In the genomic region with DNA sequence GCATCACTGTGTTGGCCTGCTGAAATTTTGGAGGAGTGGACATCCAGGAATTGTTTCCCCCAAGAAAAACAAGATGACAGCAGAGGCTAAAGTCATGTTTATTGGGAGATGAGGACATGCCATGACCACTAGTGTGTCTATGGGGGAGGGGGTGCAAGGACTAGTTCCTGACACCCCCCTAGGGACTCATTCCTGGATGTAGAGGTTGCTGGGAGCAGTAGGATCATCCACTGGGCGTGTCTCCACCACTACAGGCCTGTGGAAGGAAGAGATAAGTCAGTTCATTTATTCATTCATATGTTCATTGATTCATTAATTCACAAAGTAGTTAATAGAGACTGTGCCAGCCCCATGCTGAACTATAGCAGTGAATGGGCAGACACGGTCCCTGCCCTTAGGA, we compare ENCODE assay signal across 2 cellular contexts.
TF ChIP-seq lines count a peak whose summit lies in the region.

No MANE protein-coding gene starts in this region.

TF ChIP-seq in WTC11, 78 proteins besides CTCF, POLR2A, EP300 and RAD21:
- TF ChIP-seq SMAD3 (CRISPR knock-in tag; IDR thresholded peaks at IDR 0.05; ENCODE audit: borderline replicate concordance), result no peak
- TF ChIP-seq ZNF121 (CRISPR knock-in tag; IDR thresholded peaks at IDR 0.05), result no peak
- TF ChIP-seq, protein P1, sequence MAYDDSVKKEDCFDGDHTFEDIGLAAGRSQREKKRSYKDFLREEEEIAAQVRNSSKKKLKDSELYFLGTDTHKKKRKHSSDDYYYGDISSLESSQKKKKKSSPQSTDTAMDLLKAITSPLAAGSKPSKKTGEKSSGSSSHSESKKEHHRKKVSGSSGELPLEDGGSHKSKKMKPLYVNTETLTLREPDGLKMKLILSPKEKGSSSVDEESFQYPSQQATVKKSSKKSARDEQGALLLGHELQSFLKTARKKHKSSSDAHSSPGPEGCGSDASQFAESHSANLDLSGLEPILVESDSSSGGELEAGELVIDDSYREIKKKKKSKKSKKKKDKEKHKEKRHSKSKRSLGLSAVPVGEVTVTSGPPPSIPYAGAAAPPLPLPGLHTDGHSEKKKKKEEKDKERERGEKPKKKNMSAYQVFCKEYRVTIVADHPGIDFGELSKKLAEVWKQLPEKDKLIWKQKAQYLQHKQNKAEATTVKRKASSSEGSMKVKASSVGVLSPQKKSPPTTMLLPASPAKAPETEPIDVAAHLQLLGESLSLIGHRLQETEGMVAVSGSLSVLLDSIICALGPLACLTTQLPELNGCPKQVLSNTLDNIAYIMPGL (CRISPR knock-in tag; IDR thresholded peaks at IDR 0.05), result no peak
- TF ChIP-seq TP53 (CRISPR knock-in tag; IDR thresholded peaks at IDR 0.05), result no peak
- no peak for TF ChIP-seq ZNF219 (CRISPR knock-in tag; IDR thresholded peaks at IDR 0.05; ENCODE audit: borderline replicate concordance)
- no peak for TF ChIP-seq TCF7 (CRISPR knock-in tag; IDR thresholded peaks at IDR 0.05; ENCODE audit: low read depth)
- no peak for TF ChIP-seq PRRX2 (CRISPR knock-in tag; IDR thresholded peaks at IDR 0.05)
- no peak for TF ChIP-seq JAZF1 (CRISPR knock-in tag; IDR thresholded peaks at IDR 0.05)
- no peak for TF ChIP-seq FOXP1 (CRISPR knock-in tag; IDR thresholded peaks at IDR 0.05; ENCODE audit: borderline replicate concordance)
- TF ChIP-seq, protein P2, sequence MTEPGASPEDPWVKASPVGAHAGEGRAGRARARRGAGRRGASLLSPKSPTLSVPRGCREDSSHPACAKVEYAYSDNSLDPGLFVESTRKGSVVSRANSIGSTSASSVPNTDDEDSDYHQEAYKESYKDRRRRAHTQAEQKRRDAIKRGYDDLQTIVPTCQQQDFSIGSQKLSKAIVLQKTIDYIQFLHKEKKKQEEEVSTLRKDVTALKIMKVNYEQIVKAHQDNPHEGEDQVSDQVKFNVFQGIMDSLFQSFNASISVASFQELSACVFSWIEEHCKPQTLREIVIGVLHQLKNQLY (CRISPR knock-in tag; IDR thresholded peaks at IDR 0.05), result no peak
- TF ChIP-seq, protein P3, sequence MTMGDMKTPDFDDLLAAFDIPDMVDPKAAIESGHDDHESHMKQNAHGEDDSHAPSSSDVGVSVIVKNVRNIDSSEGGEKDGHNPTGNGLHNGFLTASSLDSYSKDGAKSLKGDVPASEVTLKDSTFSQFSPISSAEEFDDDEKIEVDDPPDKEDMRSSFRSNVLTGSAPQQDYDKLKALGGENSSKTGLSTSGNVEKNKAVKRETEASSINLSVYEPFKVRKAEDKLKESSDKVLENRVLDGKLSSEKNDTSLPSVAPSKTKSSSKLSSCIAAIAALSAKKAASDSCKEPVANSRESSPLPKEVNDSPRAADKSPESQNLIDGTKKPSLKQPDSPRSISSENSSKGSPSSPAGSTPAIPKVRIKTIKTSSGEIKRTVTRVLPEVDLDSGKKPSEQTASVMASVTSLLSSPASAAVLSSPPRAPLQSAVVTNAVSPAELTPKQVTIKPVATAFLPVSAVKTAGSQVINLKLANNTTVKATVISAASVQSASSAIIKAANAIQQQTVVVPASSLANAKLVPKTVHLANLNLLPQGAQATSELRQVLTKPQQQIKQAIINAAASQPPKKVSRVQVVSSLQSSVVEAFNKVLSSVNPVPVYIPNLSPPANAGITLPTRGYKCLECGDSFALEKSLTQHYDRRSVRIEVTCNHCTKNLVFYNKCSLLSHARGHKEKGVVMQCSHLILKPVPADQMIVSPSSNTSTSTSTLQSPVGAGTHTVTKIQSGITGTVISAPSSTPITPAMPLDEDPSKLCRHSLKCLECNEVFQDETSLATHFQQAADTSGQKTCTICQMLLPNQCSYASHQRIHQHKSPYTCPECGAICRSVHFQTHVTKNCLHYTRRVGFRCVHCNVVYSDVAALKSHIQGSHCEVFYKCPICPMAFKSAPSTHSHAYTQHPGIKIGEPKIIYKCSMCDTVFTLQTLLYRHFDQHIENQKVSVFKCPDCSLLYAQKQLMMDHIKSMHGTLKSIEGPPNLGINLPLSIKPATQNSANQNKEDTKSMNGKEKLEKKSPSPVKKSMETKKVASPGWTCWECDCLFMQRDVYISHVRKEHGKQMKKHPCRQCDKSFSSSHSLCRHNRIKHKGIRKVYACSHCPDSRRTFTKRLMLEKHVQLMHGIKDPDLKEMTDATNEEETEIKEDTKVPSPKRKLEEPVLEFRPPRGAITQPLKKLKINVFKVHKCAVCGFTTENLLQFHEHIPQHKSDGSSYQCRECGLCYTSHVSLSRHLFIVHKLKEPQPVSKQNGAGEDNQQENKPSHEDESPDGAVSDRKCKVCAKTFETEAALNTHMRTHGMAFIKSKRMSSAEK (CRISPR knock-in tag; IDR thresholded peaks at IDR 0.05; ENCODE audit: borderline replicate concordance), result no peak
- no peak for TF ChIP-seq ESRRA (CRISPR knock-in tag; IDR thresholded peaks at IDR 0.05; ENCODE audit: borderline replicate concordance)
- TF ChIP-seq, protein P4, sequence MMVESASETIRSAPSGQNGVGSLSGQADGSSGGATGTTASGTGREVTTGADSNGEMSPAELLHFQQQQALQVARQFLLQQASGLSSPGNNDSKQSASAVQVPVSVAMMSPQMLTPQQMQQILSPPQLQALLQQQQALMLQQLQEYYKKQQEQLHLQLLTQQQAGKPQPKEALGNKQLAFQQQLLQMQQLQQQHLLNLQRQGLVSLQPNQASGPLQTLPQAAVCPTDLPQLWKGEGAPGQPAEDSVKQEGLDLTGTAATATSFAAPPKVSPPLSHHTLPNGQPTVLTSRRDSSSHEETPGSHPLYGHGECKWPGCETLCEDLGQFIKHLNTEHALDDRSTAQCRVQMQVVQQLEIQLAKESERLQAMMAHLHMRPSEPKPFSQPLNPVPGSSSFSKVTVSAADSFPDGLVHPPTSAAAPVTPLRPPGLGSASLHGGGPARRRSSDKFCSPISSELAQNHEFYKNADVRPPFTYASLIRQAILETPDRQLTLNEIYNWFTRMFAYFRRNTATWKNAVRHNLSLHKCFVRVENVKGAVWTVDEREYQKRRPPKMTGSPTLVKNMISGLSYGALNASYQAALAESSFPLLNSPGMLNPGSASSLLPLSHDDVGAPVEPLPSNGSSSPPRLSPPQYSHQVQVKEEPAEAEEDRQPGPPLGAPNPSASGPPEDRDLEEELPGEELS (CRISPR knock-in tag; IDR thresholded peaks at IDR 0.05), result no peak
- no peak for TF ChIP-seq HMGA2 (CRISPR knock-in tag; IDR thresholded peaks at IDR 0.05)
- TF ChIP-seq ATF1 (CRISPR knock-in tag; IDR thresholded peaks at IDR 0.05), result no peak

TF ChIP-seq in GM12878, 131 proteins besides CTCF, POLR2A, EP300 and RAD21:
- TF ChIP-seq, protein P5, sequence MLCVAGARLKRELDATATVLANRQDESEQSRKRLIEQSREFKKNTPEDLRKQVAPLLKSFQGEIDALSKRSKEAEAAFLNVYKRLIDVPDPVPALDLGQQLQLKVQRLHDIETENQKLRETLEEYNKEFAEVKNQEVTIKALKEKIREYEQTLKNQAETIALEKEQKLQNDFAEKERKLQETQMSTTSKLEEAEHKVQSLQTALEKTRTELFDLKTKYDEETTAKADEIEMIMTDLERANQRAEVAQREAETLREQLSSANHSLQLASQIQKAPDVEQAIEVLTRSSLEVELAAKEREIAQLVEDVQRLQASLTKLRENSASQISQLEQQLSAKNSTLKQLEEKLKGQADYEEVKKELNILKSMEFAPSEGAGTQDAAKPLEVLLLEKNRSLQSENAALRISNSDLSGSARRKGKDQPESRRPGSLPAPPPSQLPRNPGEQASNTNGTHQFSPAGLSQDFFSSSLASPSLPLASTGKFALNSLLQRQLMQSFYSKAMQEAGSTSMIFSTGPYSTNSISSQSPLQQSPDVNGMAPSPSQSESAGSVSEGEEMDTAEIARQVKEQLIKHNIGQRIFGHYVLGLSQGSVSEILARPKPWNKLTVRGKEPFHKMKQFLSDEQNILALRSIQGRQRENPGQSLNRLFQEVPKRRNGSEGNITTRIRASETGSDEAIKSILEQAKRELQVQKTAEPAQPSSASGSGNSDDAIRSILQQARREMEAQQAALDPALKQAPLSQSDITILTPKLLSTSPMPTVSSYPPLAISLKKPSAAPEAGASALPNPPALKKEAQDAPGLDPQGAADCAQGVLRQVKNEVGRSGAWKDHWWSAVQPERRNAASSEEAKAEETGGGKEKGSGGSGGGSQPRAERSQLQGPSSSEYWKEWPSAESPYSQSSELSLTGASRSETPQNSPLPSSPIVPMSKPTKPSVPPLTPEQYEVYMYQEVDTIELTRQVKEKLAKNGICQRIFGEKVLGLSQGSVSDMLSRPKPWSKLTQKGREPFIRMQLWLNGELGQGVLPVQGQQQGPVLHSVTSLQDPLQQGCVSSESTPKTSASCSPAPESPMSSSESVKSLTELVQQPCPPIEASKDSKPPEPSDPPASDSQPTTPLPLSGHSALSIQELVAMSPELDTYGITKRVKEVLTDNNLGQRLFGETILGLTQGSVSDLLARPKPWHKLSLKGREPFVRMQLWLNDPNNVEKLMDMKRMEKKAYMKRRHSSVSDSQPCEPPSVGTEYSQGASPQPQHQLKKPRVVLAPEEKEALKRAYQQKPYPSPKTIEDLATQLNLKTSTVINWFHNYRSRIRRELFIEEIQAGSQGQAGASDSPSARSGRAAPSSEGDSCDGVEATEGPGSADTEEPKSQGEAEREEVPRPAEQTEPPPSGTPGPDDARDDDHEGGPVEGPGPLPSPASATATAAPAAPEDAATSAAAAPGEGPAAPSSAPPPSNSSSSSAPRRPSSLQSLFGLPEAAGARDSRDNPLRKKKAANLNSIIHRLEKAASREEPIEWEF (IDR thresholded peaks at IDR 0.05; ENCODE audit: insufficient replicate concordance, low read depth, low read length), result no peak
- no peak for TF ChIP-seq EZH2 (IDR thresholded peaks at IDR 0.05; ENCODE audit: borderline replicate concordance, control insufficient read depth, low read depth, low read length)
- TF ChIP-seq, protein P6, sequence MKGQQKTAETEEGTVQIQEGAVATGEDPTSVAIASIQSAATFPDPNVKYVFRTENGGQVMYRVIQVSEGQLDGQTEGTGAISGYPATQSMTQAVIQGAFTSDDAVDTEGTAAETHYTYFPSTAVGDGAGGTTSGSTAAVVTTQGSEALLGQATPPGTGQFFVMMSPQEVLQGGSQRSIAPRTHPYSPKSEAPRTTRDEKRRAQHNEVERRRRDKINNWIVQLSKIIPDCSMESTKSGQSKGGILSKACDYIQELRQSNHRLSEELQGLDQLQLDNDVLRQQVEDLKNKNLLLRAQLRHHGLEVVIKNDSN (IDR thresholded peaks at IDR 0.05; ENCODE audit: borderline replicate concordance, extremely low read length, insufficient read depth, low read depth, low read length), result no peak
- peak; percentile 62 for TF ChIP-seq ZNF24 (IDR thresholded peaks at IDR 0.05)
- TF ChIP-seq SPI1 (IDR thresholded peaks at IDR 0.05; ENCODE audit: borderline replicate concordance, insufficient read depth, low read depth, low read length), result no peak
- no peak for TF ChIP-seq ZZZ3 (IDR thresholded peaks at IDR 0.05; ENCODE audit: control insufficient read depth, insufficient read length, low read depth)
- TF ChIP-seq, protein P7, sequence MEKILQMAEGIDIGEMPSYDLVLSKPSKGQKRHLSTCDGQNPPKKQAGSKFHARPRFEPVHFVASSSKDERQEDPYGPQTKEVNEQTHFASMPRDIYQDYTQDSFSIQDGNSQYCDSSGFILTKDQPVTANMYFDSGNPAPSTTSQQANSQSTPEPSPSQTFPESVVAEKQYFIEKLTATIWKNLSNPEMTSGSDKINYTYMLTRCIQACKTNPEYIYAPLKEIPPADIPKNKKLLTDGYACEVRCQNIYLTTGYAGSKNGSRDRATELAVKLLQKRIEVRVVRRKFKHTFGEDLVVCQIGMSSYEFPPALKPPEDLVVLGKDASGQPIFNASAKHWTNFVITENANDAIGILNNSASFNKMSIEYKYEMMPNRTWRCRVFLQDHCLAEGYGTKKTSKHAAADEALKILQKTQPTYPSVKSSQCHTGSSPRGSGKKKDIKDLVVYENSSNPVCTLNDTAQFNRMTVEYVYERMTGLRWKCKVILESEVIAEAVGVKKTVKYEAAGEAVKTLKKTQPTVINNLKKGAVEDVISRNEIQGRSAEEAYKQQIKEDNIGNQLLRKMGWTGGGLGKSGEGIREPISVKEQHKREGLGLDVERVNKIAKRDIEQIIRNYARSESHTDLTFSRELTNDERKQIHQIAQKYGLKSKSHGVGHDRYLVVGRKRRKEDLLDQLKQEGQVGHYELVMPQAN (conservative IDR thresholded peaks at IDR 0.05), result no peak
- TF ChIP-seq, protein P8, sequence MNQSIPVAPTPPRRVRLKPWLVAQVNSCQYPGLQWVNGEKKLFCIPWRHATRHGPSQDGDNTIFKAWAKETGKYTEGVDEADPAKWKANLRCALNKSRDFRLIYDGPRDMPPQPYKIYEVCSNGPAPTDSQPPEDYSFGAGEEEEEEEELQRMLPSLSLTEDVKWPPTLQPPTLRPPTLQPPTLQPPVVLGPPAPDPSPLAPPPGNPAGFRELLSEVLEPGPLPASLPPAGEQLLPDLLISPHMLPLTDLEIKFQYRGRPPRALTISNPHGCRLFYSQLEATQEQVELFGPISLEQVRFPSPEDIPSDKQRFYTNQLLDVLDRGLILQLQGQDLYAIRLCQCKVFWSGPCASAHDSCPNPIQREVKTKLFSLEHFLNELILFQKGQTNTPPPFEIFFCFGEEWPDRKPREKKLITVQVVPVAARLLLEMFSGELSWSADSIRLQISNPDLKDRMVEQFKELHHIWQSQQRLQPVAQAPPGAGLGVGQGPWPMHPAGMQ (IDR thresholded peaks at IDR 0.05; ENCODE audit: borderline replicate concordance), result no peak
